Comparison of ENCODE assay signal across 8 cellular contexts in genomic region chr1:165075725-165076370, GRCh38.
DNase-seq lines count a peak whose midpoint lies in the region; ATAC-seq and TF ChIP-seq lines count a peak whose summit lies in the region.

No MANE protein-coding gene starts in this region.

- ATAC-seq in upper lobe of right lung = peak; percentile 47
- no peak for ATAC-seq in HG02840 (IDR thresholded peaks at IDR 0.05; ENCODE audit: low FRiP score, unreplicated experiment)

- no peak overlapping the region for H2AFZ ChIP-seq in Karpas-422 (ENCODE audit: low read length)

- no peak overlapping the region for H3K4me3 ChIP-seq in GM12865 (ENCODE audit: low read depth, low read length)
- no peak overlapping the region for H3K4me3 ChIP-seq in Karpas-422 (ENCODE audit: low read length)
- no peak overlapping the region for H3K4me3 ChIP-seq in cardiac muscle cell
- H3K4me3 ChIP-seq in upper lobe of right lung = no peak overlapping the region

- H3K27ac ChIP-seq in Karpas-422 (ENCODE audit: low read length) (no peak overlapping the region), cardiac muscle cell (no peak overlapping the region), upper lobe of right lung (no peak overlapping the region)

- H3K9me3 ChIP-seq in Karpas-422 (ENCODE audit: low read length) (no peaks in the 10 kb centered on the region), cardiac muscle cell (ENCODE audit: low read depth) (no peaks in the 10 kb centered on the region), upper lobe of right lung (no peaks in the 10 kb centered on the region)

- no peak overlapping the region for H3K4me2 ChIP-seq in Karpas-422 (ENCODE audit: low read depth, low read length, poor library complexity, severe bottlenecking)

- TF ChIP-seq CTCF in GM12865 (IDR thresholded peaks at IDR 0.05; ENCODE audit: insufficient read depth, low read depth, low read length, missing control alignments) = peak; percentile 43
- peak; percentile 75 for TF ChIP-seq CTCF in cardiac muscle cell (IDR thresholded peaks at IDR 0.05; ENCODE audit: low read depth, low read length)
- peak; percentile 48 for TF ChIP-seq CTCF in upper lobe of right lung (IDR thresholded peaks at IDR 0.05)

- H3K27me3 ChIP-seq in Karpas-422 (ENCODE audit: low read length) (no peaks in the 10 kb centered on the region), cardiac muscle cell (no peaks in the 10 kb centered on the region), upper lobe of right lung (no peaks in the 10 kb centered on the region)

- H3K36me3 ChIP-seq in Karpas-422 (ENCODE audit: insufficient read depth, low read length) (no peaks in the 10 kb centered on the region), cardiac muscle cell (no peaks in the 10 kb centered on the region), upper lobe of right lung (no peaks in the 10 kb centered on the region)

- in situ Hi-C loops in SK-MEL-5 (cut with HindIII; ENCODE audit: low pct_unique_long_range_greater_than_20kb, low sequenced_read_pairs) = no loop called here

- H3K9ac ChIP-seq in Karpas-422 (ENCODE audit: low read length) = no peak overlapping the region

- DNase-seq in GM12865 (ENCODE audit: low read depth) (peak; percentile 33), Karpas-422 (peak; percentile 61), SK-MEL-5 (ENCODE audit: low read depth, low spot score) (peak; percentile 60), cardiac muscle cell (ENCODE audit: low read depth in 1 of 2, low spot score in 1 of 2) (peak; percentile 47 to 66), upper lobe of right lung (no peak), NCI-H1048 (lab: John Stamatoyannopoulos, UW) (no peak)
- DNase-seq in activated naive CD4-positive, alpha-beta T cell (lab: John Stamatoyannopoulos, UW) = no peak

- no peaks in the 10 kb centered on the region for H3K9me2 ChIP-seq in Karpas-422 (replicated peaks; ENCODE audit: insufficient read depth, low read length)

- no peaks in the 10 kb centered on the region for H3K4me1 ChIP-seq in Karpas-422 (ENCODE audit: low read length)
- H3K4me1 ChIP-seq in cardiac muscle cell (ENCODE audit: low read depth) = peaks cover 6% of the 10 kb centered on the region
- no peaks in the 10 kb centered on the region for H3K4me1 ChIP-seq in upper lobe of right lung

- intact Hi-C loops in upper lobe of right lung (cut with DNase I) = no loop called here

- H3K79me2 ChIP-seq in Karpas-422 (ENCODE audit: low read length) = no peaks in the 10 kb centered on the region

- H4K20me1 ChIP-seq in Karpas-422 (ENCODE audit: insufficient read depth, low read depth, low read length) = no peaks in the 10 kb centered on the region

Comparison
In these comparisons a context has a peak if more than half of its experiments do, and no peak if none do; other contexts are left out.
1. DNase-seq: peak in GM12865 (single experiment), Karpas-422 (single experiment), SK-MEL-5 (single experiment) and cardiac muscle cell (2 of 2); none in upper lobe of right lung (single experiment), activated naive CD4-positive, alpha-beta T cell (0 of 4) and NCI-H1048 (single experiment).
2. Peak in every context shown above with its lines, with median percentiles within 50 percentile points of each other: CTCF ChIP-seq.